Comparison of ENCODE assay signal across 1 cellular context in genomic region chr7:128404143-128404681, GRCh38.
TF ChIP-seq lines count a peak whose summit lies in the region.

No MANE protein-coding gene starts in this region.

TF ChIP-seq in A549, 52 proteins besides CTCF, POLR2A, EP300 and RAD21:
- no peak for TF ChIP-seq ZSCAN20 (CRISPR knock-in tag; IDR thresholded peaks at IDR 0.05)
- no peak for TF ChIP-seq MAFK (IDR thresholded peaks at IDR 0.05; ENCODE audit: partially characterized antibody)
- TF ChIP-seq CEBPB (IDR thresholded peaks at IDR 0.05) = no peak
- TF ChIP-seq POLR2AphosphoS2 (conservative IDR thresholded peaks at IDR 0.05; ENCODE audit: low read length) = no peak
- no peak for TF ChIP-seq RNF2 (IDR thresholded peaks at IDR 0.05; ENCODE audit: borderline replicate concordance, low read depth)
- TF ChIP-seq MYC (IDR thresholded peaks at IDR 0.05; ENCODE audit: borderline replicate concordance, low read length) = no peak
- no peak for TF ChIP-seq EHF (CRISPR knock-in tag; IDR thresholded peaks at IDR 0.05)
- no peak for TF ChIP-seq JUN (IDR thresholded peaks at IDR 0.05)
- no peak for TF ChIP-seq RCOR1 (IDR thresholded peaks at IDR 0.05; ENCODE audit: low read depth, low read length)
- TF ChIP-seq USF2 (IDR thresholded peaks at IDR 0.05) = no peak
